Comparison of ENCODE assay signal across 8 cellular contexts in the genomic region with DNA sequence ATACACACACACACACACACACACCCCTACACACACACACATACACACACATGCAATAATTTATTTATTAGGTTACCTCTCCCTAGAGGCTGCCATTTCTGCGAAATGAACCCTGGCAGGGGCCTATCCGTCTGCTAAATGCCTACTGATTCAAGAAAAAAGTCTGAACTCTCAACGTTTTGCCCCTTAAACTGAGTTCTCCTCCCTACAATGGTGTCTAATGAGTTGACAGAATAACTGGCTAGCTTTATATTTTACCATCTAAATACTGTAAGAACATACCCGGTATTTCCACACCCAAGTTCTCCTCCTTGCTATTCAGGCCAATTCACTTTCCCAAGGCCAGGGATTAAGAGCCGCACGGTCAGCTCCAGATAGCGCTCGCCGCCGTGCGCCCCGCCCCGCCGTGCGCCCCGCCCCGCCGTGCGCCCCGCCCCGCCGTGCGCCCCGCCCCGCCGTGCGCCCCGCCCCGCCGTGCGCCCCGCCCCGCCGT. TPM values are rescaled to one million over a fixed set of nuclear protein-coding genes. Genes with fewer than 3 reads are reported as not detected.
DNase-seq lines count a peak whose midpoint lies in the region; ATAC-seq and TF ChIP-seq lines count a peak whose summit lies in the region.

No MANE protein-coding gene starts in this region.

- ATAC-seq in GM19023 (IDR thresholded peaks at IDR 0.05; ENCODE audit: unreplicated experiment) (peak; percentile 51), HG03066 (IDR thresholded peaks at IDR 0.05; ENCODE audit: low read depth, unreplicated experiment) (peak; percentile 35), sciatic nerve (peak; percentile 84)

- no peaks in the 10 kb centered on the region for H3K36me3 ChIP-seq in CD8-positive, alpha-beta memory T cell (ENCODE audit: insufficient read depth, low read length)

- H3K36me3 Mint-ChIP-seq in CD8-positive, alpha-beta memory T cell = peaks cover 0 to 22% (median 4%) of the 10 kb centered on the region in 3 donors

- peak in 2 of 5 donors; percentile 38 to 48 for DNase-seq in CD8-positive, alpha-beta memory T cell
- DNase-seq in NCI-H526 treated with DMSO at 0.1 percent for 48 hours (lab: John Stamatoyannopoulos, UW) (peak; percentile 46), amniotic stem cell (lab: John Stamatoyannopoulos, UW) (peak; percentile 16), hippocampal formation (lab: John Stamatoyannopoulos, UW) (peak; percentile 13 to 52), sciatic nerve (ENCODE audit: low spot score) (no peak), GM13977 (ENCODE audit: low spot score) (no peak)

- peaks cover 0 to 1% (median 0%) of the 10 kb centered on the region in 5 donors for H3K9me3 Mint-ChIP-seq in CD8-positive, alpha-beta memory T cell

- H3K27me3 ChIP-seq in CD8-positive, alpha-beta memory T cell (ENCODE audit: insufficient read depth, low read length, poor library complexity, severe bottlenecking) = no peaks in the 10 kb centered on the region

- no peaks in the 10 kb centered on the region for H3K9me3 ChIP-seq in CD8-positive, alpha-beta memory T cell (ENCODE audit: low read length)

- in situ Hi-C loops in GM13977 (cut with MboI; ENCODE audit: low pct_unique_long_range_greater_than_20kb, low sequenced_read_pairs, unreplicated experiment) = no loop called here

- no peaks in the 10 kb centered on the region for H3K27me3 Mint-ChIP-seq in CD8-positive, alpha-beta memory T cell

- peak overlapping the region; percentile 56 to 93 (median 80) for H3K27ac Mint-ChIP-seq in CD8-positive, alpha-beta memory T cell

- peaks cover 45 to 54% (median 47%) of the 10 kb centered on the region in 3 donors for H3K4me1 Mint-ChIP-seq in CD8-positive, alpha-beta memory T cell

- no peak overlapping the region for H3K27ac ChIP-seq in CD8-positive, alpha-beta memory T cell (ENCODE audit: low read depth, low read length)

- POLR2A ChIA-PET in CD8-positive, alpha-beta memory T cell (lab: Charles Lee) = interaction anchor here (3.6 kb wide), 1 partner anchor 11 kb away, joined by 13 read pairs; no protein-coding TSS in a partner anchor

- no peak for TF ChIP-seq CTCF in GM13977 (IDR thresholded peaks at IDR 0.05; ENCODE audit: extremely low read depth, insufficient read depth, missing control alignments)

- peak overlapping the region; percentile 82 to 99 (median 85) for H3K4me3 Mint-ChIP-seq in CD8-positive, alpha-beta memory T cell

- H3K4me1 ChIP-seq in CD8-positive, alpha-beta memory T cell (ENCODE audit: insufficient read depth, low read length) = peaks cover 41% of the 10 kb centered on the region

- H3K4me3 ChIP-seq in CD8-positive, alpha-beta memory T cell (ENCODE audit: low read length) = peak overlapping the region; percentile 54

- CTCF ChIA-PET in CD8-positive, alpha-beta memory T cell (lab: Charles Lee) = no interaction called here

- intact Hi-C loops in sciatic nerve (cut with DNase I) = no loop called here

RNA-seq across cellular contexts. Expression of a gene that starts 0.3 kb away (rescaled TPM):
- total RNA-seq in CD8-positive, alpha-beta memory T cell = 10 to 100 TPM; 14.9 to 17.6 TPM
- polyA plus RNA-seq in CD8-positive, alpha-beta memory T cell = 14.2 TPM
- 52.1 TPM for total RNA-seq in sciatic nerve

RNA-seq across cellular contexts. Expression of a gene that starts 46.2 kb away (rescaled TPM):
- 1 to 10 TPM; 6.5 to 8.4 TPM for total RNA-seq in CD8-positive, alpha-beta memory T cell
- 1.1 TPM for polyA plus RNA-seq in CD8-positive, alpha-beta memory T cell
- total RNA-seq in sciatic nerve = 53.7 TPM

Comparison
In these comparisons a context has a peak if more than half of its experiments do, and no peak if none do; other contexts are left out.
1. DNase-seq: peak in NCI-H526 treated with DMSO at 0.1 percent for 48 hours (single experiment), amniotic stem cell (single experiment) and hippocampal formation (2 of 2); none in sciatic nerve (single experiment) and GM13977 (single experiment).
2. Peak in every context shown above with its lines, with median percentiles within 50 percentile points of each other: ATAC-seq.